In the genomic region with DNA sequence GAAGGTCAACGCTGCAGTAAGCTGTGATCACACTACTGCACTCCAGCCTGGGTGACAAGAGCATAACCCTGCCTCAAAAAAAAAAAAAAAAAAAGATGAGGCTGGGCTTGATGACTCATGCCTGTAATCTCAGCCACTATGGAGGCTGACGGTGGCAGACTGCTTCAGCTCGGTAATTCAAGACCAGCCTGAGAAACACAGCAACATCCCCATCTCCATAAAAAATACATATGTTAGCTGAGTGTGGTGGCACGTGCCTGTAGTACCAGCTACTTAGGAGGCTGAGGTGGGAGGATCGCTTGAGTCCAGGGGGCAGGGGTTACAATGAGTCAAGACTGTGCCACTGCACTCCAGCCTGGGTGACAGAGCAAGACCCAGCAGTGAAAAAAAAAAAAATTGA, we compare ENCODE assay signal across 10 cellular contexts. TPM values are rescaled to one million over a fixed set of nuclear protein-coding genes. Genes with fewer than 3 reads are reported as not detected.
DNase-seq lines count a peak whose midpoint lies in the region; ATAC-seq and TF ChIP-seq lines count a peak whose summit lies in the region.
"Had no signal": no experiment of that assay in that cellular context is flagged by ENCODE, and none has a peak within 500 bp of the region (broad histone marks: within the 10 kb centered on the region; RNA-seq: fewer than 3 reads in every experiment).

No MANE protein-coding gene starts in this region.

- intact Hi-C loops in lower leg skin (cut with DNase I; ENCODE audit: low total_unique reads) = no loop called here

- in situ Hi-C loops in brain microvascular endothelial cell (cut with HindIII; ENCODE audit: low pct_ligation_motif_present, low sequenced_read_pairs) = no loop called here

- H3K27me3 ChIP-seq in brain microvascular endothelial cell (replicated peaks) = no peaks in the 10 kb centered on the region

- TF ChIP-seq CTCF in brain microvascular endothelial cell (IDR thresholded peaks at IDR 0.05; ENCODE audit: low read depth, low read length, missing control alignments) = no peak
- no peak for TF ChIP-seq CTCF in lower leg skin (IDR thresholded peaks at IDR 0.05)

- TF ChIP-seq POLR2A in lower leg skin (IDR thresholded peaks at IDR 0.05) = no peak

- peak; percentile 49 for DNase-seq in H4 (ENCODE audit: low spot score)
- peak; percentile 72 for DNase-seq in RPMI7951 (ENCODE audit: low read depth)
- peak; percentile 71 for DNase-seq in brain microvascular endothelial cell
- DNase-seq in non-pigmented ciliary epithelial cell (ENCODE audit: low read depth) = peak; percentile 48
- no peak for DNase-seq in left lobe of liver (ENCODE audit: low spot score)
- DNase-seq in lower leg skin (ENCODE audit: low spot score in 2 of 2) = no peak
- DNase-seq: NCI-H524 treated with DMSO at 0.1 percent for 48 hours had no signal

- 86 to 87% methylated on average over 5 of the region's 5 CpGs for WGBS in lower leg skin, 2 donors

- H3K4me3 ChIP-seq in brain microvascular endothelial cell (ENCODE audit: low read depth, low read length) = no peak overlapping the region
- H3K4me3 ChIP-seq in lower leg skin (ENCODE audit: low read depth, poor library complexity, severe bottlenecking) = no peak overlapping the region
- H3K4me3 ChIP-seq: GM12878 had no signal

- H3K27ac ChIP-seq in brain microvascular endothelial cell = peak overlapping the region; percentile 52

- ATAC-seq in left lobe of liver = no peak
- no peak for ATAC-seq in HG02840 (IDR thresholded peaks at IDR 0.05; ENCODE audit: low FRiP score, unreplicated experiment)
- ATAC-seq in HG02885 (IDR thresholded peaks at IDR 0.05; ENCODE audit: poor library complexity, unreplicated experiment) = no peak
- ATAC-seq: GM12878 had no signal

- H3K36me3 ChIP-seq in brain microvascular endothelial cell (replicated peaks) = no peaks in the 10 kb centered on the region

RNA-seq across cellular contexts. Expression of a gene that starts 50.4 kb away (rescaled TPM):
- 20.2 and 22.3 TPM in 2 replicates for total RNA-seq in H4 (2014; rRNA removed; shearing (Covaris generic))
- 9.3 TPM in 2 replicates for total RNA-seq in RPMI7951 (2014; rRNA removed; shearing (Covaris generic))
- total RNA-seq in left lobe of liver = 9.2 TPM
- 10 to 100 TPM in 2 of 4 donors, 1 to 10 TPM in 2; 7.9 to 11.7 (median 10.0) TPM for total RNA-seq in lower leg skin

Comparison
In these comparisons a context has a peak if more than half of its experiments do, and no peak if none do; other contexts are left out.
1. DNase-seq: peak in H4 (single experiment), RPMI7951 (single experiment), brain microvascular endothelial cell (single experiment) and non-pigmented ciliary epithelial cell (single experiment); none in left lobe of liver (single experiment) and lower leg skin (0 of 2).